13 cellular contexts compared by ENCODE assay signal in the genomic region with DNA sequence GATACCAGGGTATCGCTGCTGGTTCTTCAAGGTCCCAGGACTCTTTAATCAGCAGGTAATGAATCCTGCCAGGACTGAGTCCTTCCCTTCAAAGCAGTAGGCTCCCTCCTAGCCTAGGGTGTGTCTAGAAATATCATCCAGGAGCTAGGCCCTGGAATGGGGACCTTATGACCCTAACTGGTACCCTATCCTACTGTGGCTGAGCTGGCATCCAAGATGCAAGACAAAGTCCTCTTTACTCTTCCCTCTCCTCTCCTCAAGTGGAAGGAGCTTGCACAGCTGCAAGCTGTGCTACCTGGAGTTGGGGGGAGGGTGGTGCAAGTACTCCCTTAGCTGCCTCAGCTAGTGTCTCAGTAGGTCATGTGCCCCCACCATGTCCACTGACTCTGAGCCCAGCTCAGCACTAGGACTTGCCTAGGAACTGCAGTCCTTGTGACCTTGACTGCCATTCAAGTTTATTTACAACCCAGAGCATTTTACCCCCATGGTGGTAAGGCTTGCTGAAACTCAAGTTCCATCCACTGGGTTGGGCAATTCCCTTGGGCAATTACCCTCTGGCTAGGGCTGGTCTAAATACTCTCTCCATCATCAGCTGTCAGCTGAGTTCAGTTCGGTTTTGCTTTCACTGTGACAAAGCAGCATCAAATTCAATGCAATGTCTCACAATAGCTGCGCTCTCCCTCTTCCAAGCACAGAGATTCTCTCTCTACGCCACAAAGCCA.
DNase-seq lines count a peak whose midpoint lies in the region; ATAC-seq and TF ChIP-seq lines count a peak whose summit lies in the region.
"Had no signal": no experiment of that assay in that cellular context is flagged by ENCODE, and none has a peak within 500 bp of the region (broad histone marks: within the 10 kb centered on the region; RNA-seq: fewer than 3 reads in every experiment).

No MANE protein-coding gene starts in this region.

- peak overlapping the region; percentile 21; the same call in 1 of the 2 replicates for H3K4me3 ChIP-seq in GM12865 (ENCODE audit: low read depth, low read length)
- H3K4me3 ChIP-seq in WERI-Rb-1 (ENCODE audit: low read depth, low read length) = no peak overlapping the region
- H3K4me3 ChIP-seq: hepatocyte, K562, testis had no signal

- H3K27ac ChIP-seq in WERI-Rb-1 = no peak overlapping the region
- H3K27ac ChIP-seq: hepatocyte, testis had no signal

- H3K9me3 ChIP-seq in WERI-Rb-1 (ENCODE audit: severe bottlenecking) = peaks cover 15% of the 10 kb centered on the region
- H3K9me3 ChIP-seq: testis had no signal

- TF ChIP-seq CTCF in GM12865 (IDR thresholded peaks at IDR 0.05; ENCODE audit: insufficient read depth, low read depth, low read length, missing control alignments) = no peak
- TF ChIP-seq CTCF in WERI-Rb-1 (IDR thresholded peaks at IDR 0.05; ENCODE audit: low read depth, low read length) = no peak

- H3K36me3 ChIP-seq in WERI-Rb-1 = no peaks in the 10 kb centered on the region

- ATAC-seq in GM19351 (IDR thresholded peaks at IDR 0.05; ENCODE audit: unreplicated experiment) (peak; percentile 58), HG03159 (IDR thresholded peaks at IDR 0.05; ENCODE audit: unreplicated experiment) (peak; percentile 50), HG03097 (IDR thresholded peaks at IDR 0.05; ENCODE audit: low FRiP score, unreplicated experiment) (no peak)
- ATAC-seq: K562, T-cell had no signal

- no peaks in the 10 kb centered on the region for H3K27me3 ChIP-seq in WERI-Rb-1 (ENCODE audit: insufficient read depth, low read depth, severe bottlenecking)
- H3K27me3 ChIP-seq: hepatocyte, testis had no signal

- DNase-seq in GM12865 (ENCODE audit: low read depth) (peak; percentile 79), amniotic epithelial cell (ENCODE audit: low read depth) (peak; percentile 72), amygdala (lab: John Stamatoyannopoulos, UW) (no peak), WERI-Rb-1 (no peak), NCI-H1436 treated with DMSO at 0.1 percent for 48 hours (lab: John Stamatoyannopoulos, UW) (no peak)
- DNase-seq: activated naive CD8-positive, alpha-beta T cell treated with anti-CD3 and anti-CD28 coated beads, Interleukin-2, amount 50 U/mL, for 24 hours; T-cell; testis had no signal

Comparison
In these comparisons a context has a peak if more than half of its experiments do, and no peak if none do; other contexts are left out.
1. DNase-seq: peak in GM12865 (single experiment) and amniotic epithelial cell (single experiment); none in amygdala (0 of 56), WERI-Rb-1 (single experiment) and NCI-H1436 treated with DMSO at 0.1 percent for 48 hours (single experiment).